Comparison of ENCODE assay signal across 28 cellular contexts in the genomic region with DNA sequence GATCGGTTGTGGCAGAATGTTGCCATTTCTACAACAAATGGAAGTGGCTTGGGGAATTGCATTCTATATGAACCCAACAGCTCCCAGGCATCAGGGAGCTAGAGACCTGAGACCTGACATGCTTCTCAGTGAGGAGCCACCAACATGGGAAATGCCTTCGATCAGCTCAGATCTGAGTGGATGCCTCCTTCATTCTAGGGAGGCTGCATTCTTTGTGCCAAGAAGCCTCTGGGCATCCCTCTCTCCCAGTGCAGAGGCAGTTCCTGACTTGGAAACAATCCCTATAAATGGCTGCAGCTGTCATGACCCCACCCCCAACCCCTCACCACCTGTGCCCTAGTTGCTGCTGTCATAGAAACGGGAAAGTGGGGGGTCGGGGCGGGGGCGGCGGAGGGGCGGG.
DNase-seq lines count a peak whose midpoint lies in the region; ATAC-seq, FAIRE-seq and TF ChIP-seq lines count a peak whose summit lies in the region.
"Had no signal": no experiment of that assay in that cellular context is flagged by ENCODE, and none has a peak within 500 bp of the region (broad histone marks: within the 10 kb centered on the region; RNA-seq: fewer than 3 reads in every experiment).

No MANE protein-coding gene starts in this region.

- peaks cover 54% of the 10 kb centered on the region for H3K4me1 Mint-ChIP-seq in GM23338
- H3K4me1 Mint-ChIP-seq: activated CD4-positive, alpha-beta T cell treated with anti-CD3 and anti-CD28 coated beads, Interleukin-2, amount 10 ng/mL, durations not matched to agents 7 days and 5 days had no signal

- H3K4me3 ChIP-seq in GM23338 (no peak overlapping the region), small intestine (ENCODE audit: low read depth in 1 of 2, low read length in 2 of 2) (no peak overlapping the region)
- H3K4me3 ChIP-seq: BLaER1 treated with 17β-estradiol and CSF1 and Interleukin-3, amounts not matched to agents 10 nM and 100 nM; GM12878; left ventricle myocardium inferior; smooth muscle cell had no signal

- H3K4me2 ChIP-seq in GM23338, result peak overlapping the region; percentile 64
- H3K4me2 ChIP-seq: BLaER1 treated with 17β-estradiol and CSF1 and Interleukin-3, amounts not matched to agents 10 nM and 100 nM; smooth muscle cell had no signal

- no peaks in the 10 kb centered on the region for H3K79me2 ChIP-seq in GM23338 (replicated peaks; ENCODE audit: insufficient read depth)

- 0 out of 2 replicates have a peak overlapping the region, but pooled peaks have one; percentile 47 for H3K27ac ChIP-seq in GM23338 (ENCODE audit: low read depth)
- H3K27ac ChIP-seq in small intestine (ENCODE audit: low read depth in 1 of 2, low read length in 1 of 2), result no peak overlapping the region
- H3K27ac ChIP-seq: BLaER1 treated with 17β-estradiol and CSF1 and Interleukin-3, amounts not matched to agents 10 nM and 100 nM; VCaP had no signal

- H3K36me3 Mint-ChIP-seq in GM23338 (ENCODE audit: low read depth), result peaks cover 14% of the 10 kb centered on the region; the same call in 2 of the 3 replicates
- H3K36me3 Mint-ChIP-seq: mesothelial cell of epicardium; naive thymus-derived CD8-positive, alpha-beta T cell had no signal

- H3K27me3 Mint-ChIP-seq in GM23338 (ENCODE audit: insufficient read depth, low read depth, poor library complexity), result peaks cover 2% of the 10 kb centered on the region
- H3K27me3 Mint-ChIP-seq: activated CD4-positive, alpha-beta T cell treated with anti-CD3 and anti-CD28 coated beads, Interleukin-2, amount 10 ng/mL, durations not matched to agents 7 days and 5 days; central memory CD8-positive, alpha-beta T cell had no signal

- 0 out of 2 replicates have a peak, but pooled peaks cover 3% of the 10 kb centered on the region for H3F3A ChIP-seq in GM23338 (replicated peaks; ENCODE audit: low read depth)

- no peak overlapping the region for H3K4me3 Mint-ChIP-seq in GM23338
- H3K4me3 Mint-ChIP-seq: activated CD4-positive, alpha-beta T cell treated with anti-CD3 and anti-CD28 coated beads, Interleukin-2, amount 10 ng/mL, durations not matched to agents 7 days and 5 days; central memory CD8-positive, alpha-beta T cell; mesothelial cell of epicardium; naive thymus-derived CD8-positive, alpha-beta T cell had no signal

- DNase-seq in GM23338 (ENCODE audit: low spot score) (peak; percentile 35), NCI-H2171 (lab: John Stamatoyannopoulos, UW) (peak; percentile 32), cerebellar cortex (ENCODE audit: low spot score) (peak; percentile 49), retina (peak; percentile 61), small intestine (no peak)
- no peak for DNase-seq in activated CD4-positive, alpha-beta T cell treated with anti-CD3 and anti-CD28 coated beads, Interleukin-2, amount 50 U/mL, for 4 hours
- DNase-seq: activated CD4-positive, alpha-beta T cell treated with anti-CD3 and anti-CD28 coated beads, Interleukin-2, amount 10 ng/mL, durations not matched to agents 7 days and 5 days; activated T-cell treated with anti-CD3 and anti-CD28 coated beads, Interleukin-2, amount 50 U/mL, for 48 hours; GOT3; islet precursor cell; left ventricle myocardium inferior; naive thymus-derived CD8-positive, alpha-beta T cell; NCI-H1092 treated with DMSO at 0.1 percent for 48 hours; NCI-H2081; NK-92 treated with Interleukin-12 subunit alpha and Interleukin-12 subunit beta, amount 100 ng/mL, for 24 hours; SHP77; stimulated activated CD4-positive, alpha-beta T cell treated with anti-CD3 and anti-CD28 coated beads, Interleukin-1b, Interleukin-23, amount 100 ng/mL, for 48 hours; SW 1271; T-helper 9 cell; trophoblast cell had no signal

- peaks cover 33% of the 10 kb centered on the region for H3K4me1 ChIP-seq in GM23338 (ENCODE audit: insufficient read depth)
- H3K4me1 ChIP-seq in small intestine (ENCODE audit: control insufficient read depth in 2 of 2, insufficient read depth in 1 of 2, low read depth in 1 of 2, low read length in 1 of 2), result no peaks in the 10 kb centered on the region

- H4K20me1 ChIP-seq in GM23338 (replicated peaks; ENCODE audit: insufficient read depth), result no peaks in the 10 kb centered on the region; the same call in 1 of the 2 replicates
- H4K20me1 ChIP-seq: BLaER1 treated with 17β-estradiol and CSF1 and Interleukin-3, amounts not matched to agents 10 nM and 100 nM had no signal

- no peak overlapping the region for H2AFZ ChIP-seq in GM23338

- no peak for TF ChIP-seq CTCF in GM23338 (conservative IDR thresholded peaks at IDR 0.05; ENCODE audit: low read depth in 2 of 2)

- H3K36me3 ChIP-seq in GM23338 (ENCODE audit: insufficient read depth), result no peaks in the 10 kb centered on the region
- H3K36me3 ChIP-seq in small intestine (ENCODE audit: control insufficient read depth in 2 of 2, insufficient read depth in 2 of 2, low read length in 2 of 2), result no peaks in the 10 kb centered on the region
- H3K36me3 ChIP-seq: BLaER1 treated with 17β-estradiol and CSF1 and Interleukin-3, amounts not matched to agents 10 nM and 100 nM; left ventricle myocardium inferior had no signal

- H3K27me3 ChIP-seq in GM23338 (ENCODE audit: insufficient read depth), result no peaks in the 10 kb centered on the region
- no peaks in the 10 kb centered on the region for H3K27me3 ChIP-seq in small intestine (ENCODE audit: control insufficient read depth in 2 of 2, insufficient read depth in 2 of 2, low read length in 2 of 2)
- H3K27me3 ChIP-seq: BLaER1 treated with 17β-estradiol and CSF1 and Interleukin-3, amounts not matched to agents 10 nM and 100 nM had no signal

- H3K9me3 ChIP-seq in small intestine (ENCODE audit: control insufficient read depth, low read depth), result no peaks in the 10 kb centered on the region
- H3K9me3 ChIP-seq: BLaER1 treated with 17β-estradiol and CSF1 and Interleukin-3, amounts not matched to agents 10 nM and 100 nM; left ventricle myocardium inferior had no signal

- no peak overlapping the region for H3K27ac Mint-ChIP-seq in GM23338
- H3K27ac Mint-ChIP-seq: activated CD4-positive, alpha-beta T cell treated with anti-CD3 and anti-CD28 coated beads, Interleukin-2, amount 10 ng/mL, durations not matched to agents 7 days and 5 days; naive thymus-derived CD8-positive, alpha-beta T cell had no signal

- WGBS in small intestine, 3 donors, result 87 to 91% (median 90%) methylated on average over 8 of the region's 8 CpGs

- FAIRE-seq in small intestine (lab: Jason Lieb, UNC), result no peak
- FAIRE-seq: endothelial cell of umbilical vein, GM12878 had no signal

- ATAC-seq in GM23338 (peak; percentile 55), GM21723 (IDR thresholded peaks at IDR 0.05; ENCODE audit: unreplicated experiment) (no peak)
- ATAC-seq: GM12878; naive thymus-derived CD8-positive, alpha-beta T cell had no signal

- 0 out of 2 replicates have a peak, but pooled peaks cover 2% of the 10 kb centered on the region for H3K9me2 ChIP-seq in GM23338 (ENCODE audit: insufficient read depth)

- H3K9me3 Mint-ChIP-seq in GM23338, result no peaks in the 10 kb centered on the region
- H3K9me3 Mint-ChIP-seq: activated CD4-positive, alpha-beta T cell treated with anti-CD3 and anti-CD28 coated beads, Interleukin-2, amount 10 ng/mL, durations not matched to agents 7 days and 5 days; central memory CD8-positive, alpha-beta T cell; mesothelial cell of epicardium; naive thymus-derived CD8-positive, alpha-beta T cell had no signal

TF ChIP-seq in GM23338, 12 proteins besides CTCF, POLR2A, EP300 and RAD21 (continues in another document):
- TF ChIP-seq POLR2AphosphoS5 (IDR thresholded peaks at IDR 0.05; ENCODE audit: low read depth) (no peak), EZH2phosphoT487 (IDR thresholded peaks at IDR 0.05; ENCODE audit: unreplicated experiment) (no peak), ZNF114 (CRISPR knock-in tag; IDR thresholded peaks at IDR 0.05) (no peak), CREB1 (CRISPR knock-in tag; IDR thresholded peaks at IDR 0.05; ENCODE audit: low read depth) (no peak), NANOG (IDR thresholded peaks at IDR 0.05; ENCODE audit: borderline replicate concordance) (no peak), JUNB (IDR thresholded peaks at IDR 0.05; ENCODE audit: unreplicated experiment) (no peak), ZNF331 (CRISPR knock-in tag; IDR thresholded peaks at IDR 0.05; ENCODE audit: low read depth) (no peak)
- TF ChIP-seq, protein P1, sequence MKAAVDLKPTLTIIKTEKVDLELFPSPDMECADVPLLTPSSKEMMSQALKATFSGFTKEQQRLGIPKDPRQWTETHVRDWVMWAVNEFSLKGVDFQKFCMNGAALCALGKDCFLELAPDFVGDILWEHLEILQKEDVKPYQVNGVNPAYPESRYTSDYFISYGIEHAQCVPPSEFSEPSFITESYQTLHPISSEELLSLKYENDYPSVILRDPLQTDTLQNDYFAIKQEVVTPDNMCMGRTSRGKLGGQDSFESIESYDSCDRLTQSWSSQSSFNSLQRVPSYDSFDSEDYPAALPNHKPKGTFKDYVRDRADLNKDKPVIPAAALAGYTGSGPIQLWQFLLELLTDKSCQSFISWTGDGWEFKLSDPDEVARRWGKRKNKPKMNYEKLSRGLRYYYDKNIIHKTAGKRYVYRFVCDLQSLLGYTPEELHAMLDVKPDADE (IDR thresholded peaks at IDR 0.05), result no peak
- TF ChIP-seq, protein P2, sequence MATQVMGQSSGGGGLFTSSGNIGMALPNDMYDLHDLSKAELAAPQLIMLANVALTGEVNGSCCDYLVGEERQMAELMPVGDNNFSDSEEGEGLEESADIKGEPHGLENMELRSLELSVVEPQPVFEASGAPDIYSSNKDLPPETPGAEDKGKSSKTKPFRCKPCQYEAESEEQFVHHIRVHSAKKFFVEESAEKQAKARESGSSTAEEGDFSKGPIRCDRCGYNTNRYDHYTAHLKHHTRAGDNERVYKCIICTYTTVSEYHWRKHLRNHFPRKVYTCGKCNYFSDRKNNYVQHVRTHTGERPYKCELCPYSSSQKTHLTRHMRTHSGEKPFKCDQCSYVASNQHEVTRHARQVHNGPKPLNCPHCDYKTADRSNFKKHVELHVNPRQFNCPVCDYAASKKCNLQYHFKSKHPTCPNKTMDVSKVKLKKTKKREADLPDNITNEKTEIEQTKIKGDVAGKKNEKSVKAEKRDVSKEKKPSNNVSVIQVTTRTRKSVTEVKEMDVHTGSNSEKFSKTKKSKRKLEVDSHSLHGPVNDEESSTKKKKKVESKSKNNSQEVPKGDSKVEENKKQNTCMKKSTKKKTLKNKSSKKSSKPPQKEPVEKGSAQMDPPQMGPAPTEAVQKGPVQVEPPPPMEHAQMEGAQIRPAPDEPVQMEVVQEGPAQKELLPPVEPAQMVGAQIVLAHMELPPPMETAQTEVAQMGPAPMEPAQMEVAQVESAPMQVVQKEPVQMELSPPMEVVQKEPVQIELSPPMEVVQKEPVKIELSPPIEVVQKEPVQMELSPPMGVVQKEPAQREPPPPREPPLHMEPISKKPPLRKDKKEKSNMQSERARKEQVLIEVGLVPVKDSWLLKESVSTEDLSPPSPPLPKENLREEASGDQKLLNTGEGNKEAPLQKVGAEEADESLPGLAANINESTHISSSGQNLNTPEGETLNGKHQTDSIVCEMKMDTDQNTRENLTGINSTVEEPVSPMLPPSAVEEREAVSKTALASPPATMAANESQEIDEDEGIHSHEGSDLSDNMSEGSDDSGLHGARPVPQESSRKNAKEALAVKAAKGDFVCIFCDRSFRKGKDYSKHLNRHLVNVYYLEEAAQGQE (IDR thresholded peaks at IDR 0.05; ENCODE audit: unreplicated experiment), result no peak

Comparison
In these comparisons a context has a peak if more than half of its experiments do, and no peak if none do; other contexts are left out.
1. DNase-seq: peak in GM23338 (single experiment), NCI-H2171 (single experiment), cerebellar cortex (single experiment) and retina (single experiment); none in activated CD4-positive, alpha-beta T cell treated with anti-CD3 and anti-CD28 coated beads, Interleukin-2, amount 50 U/mL, for 4 hours (0 of 2) and small intestine (single experiment).